ENCODE assay signal across 8 cellular contexts in the genomic region with DNA sequence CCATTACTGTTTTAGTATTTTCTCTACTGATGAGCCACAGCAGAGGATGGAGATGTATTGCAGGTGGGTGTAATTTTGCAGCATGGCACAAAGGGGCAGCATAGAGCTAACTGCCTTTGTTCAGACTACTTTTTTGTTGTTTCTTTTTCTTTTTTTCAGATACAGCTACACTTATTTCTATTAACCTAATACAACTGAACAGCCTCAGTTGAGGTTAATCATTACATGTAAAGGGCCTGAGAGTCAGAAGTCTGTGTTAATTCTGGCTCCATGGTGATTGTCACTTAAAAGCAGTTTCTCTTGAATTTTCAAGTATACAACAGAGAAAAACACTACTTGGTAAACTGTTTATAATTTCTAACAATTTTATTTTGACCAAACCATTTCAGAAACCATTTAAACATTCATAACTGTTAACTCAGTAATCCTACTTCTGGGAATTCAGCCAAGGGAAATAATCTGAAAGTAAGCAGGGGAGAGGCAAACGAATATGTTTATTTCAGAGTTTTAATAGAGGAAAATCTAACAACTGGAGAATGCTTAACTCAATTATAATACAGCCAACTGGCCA. TPM values are rescaled to one million over a fixed set of nuclear protein-coding genes. Genes with fewer than 3 reads are reported as not detected.
A peak's percentile ranks its signal among the peaks of the same experiment; 100 is the strongest.
DNase-seq lines count a peak whose midpoint lies in the region; ATAC-seq and TF ChIP-seq lines count a peak whose summit lies in the region.

No MANE protein-coding gene starts in this region.

- peak overlapping the region; percentile 70 for H3K27ac ChIP-seq in ACC112 (ENCODE audit: low read depth, low read length)
- no peak overlapping the region for H3K27ac ChIP-seq in right atrium auricular region

- ATAC-seq in HG02623 (IDR thresholded peaks at IDR 0.05; ENCODE audit: unreplicated experiment) = peak; percentile 75

- H3K4me2 ChIP-seq in skeletal muscle satellite cell (ENCODE audit: low read length) = peak overlapping the region; percentile 52

- H3K9ac ChIP-seq in skeletal muscle satellite cell (ENCODE audit: low read depth, low read length) = peak overlapping the region; percentile 35

- peak; percentile 54 to 77 for TF ChIP-seq CTCF in right atrium auricular region (IDR thresholded peaks at IDR 0.05)

- peak overlapping the region; percentile 47 for H2AFZ ChIP-seq in ACC112 (ENCODE audit: low read length, unreplicated experiment)

- peak; percentile 52 for DNase-seq in EL
- peak; percentile 42 for DNase-seq in NCI-H69 (lab: John Stamatoyannopoulos, UW)
- DNase-seq in amniotic epithelial cell (ENCODE audit: low read depth) = peak; percentile 59
- no peak for DNase-seq in right atrium auricular region (ENCODE audit: low spot score)
- no peak for DNase-seq in activated gamma-delta T cell (lab: John Stamatoyannopoulos, UW)

- H3K36me3 ChIP-seq in ACC112 (ENCODE audit: insufficient read depth, low read length) (0 out of 2 replicates have a peak, but pooled peaks cover 2% of the 10 kb centered on the region), right atrium auricular region (peaks cover 26% of the 10 kb centered on the region), skeletal muscle satellite cell (ENCODE audit: insufficient read depth, low read length) (peaks cover 12% of the 10 kb centered on the region)

- H3K4me1 ChIP-seq in ACC112 (ENCODE audit: control insufficient read depth, insufficient read depth, low read length, unreplicated experiment) (no peaks in the 10 kb centered on the region), right atrium auricular region (no peaks in the 10 kb centered on the region), skeletal muscle satellite cell (ENCODE audit: control insufficient read depth, insufficient read depth, low read length) (peaks cover 3% of the 10 kb centered on the region)

- H3K9me3 ChIP-seq in right atrium auricular region (no peaks in the 10 kb centered on the region), skeletal muscle satellite cell (replicated peaks; ENCODE audit: low read length) (no peaks in the 10 kb centered on the region)

- H3K4me3 ChIP-seq in ACC112 (ENCODE audit: low read depth, low read length) (0 out of 2 replicates have a peak overlapping the region, but pooled peaks have one; percentile 34), right atrium auricular region (no peak overlapping the region), skeletal muscle satellite cell (ENCODE audit: low read length) (no peak overlapping the region)

- no peaks in the 10 kb centered on the region for H3K27me3 ChIP-seq in ACC112 (ENCODE audit: insufficient read depth, low read length)
- no peaks in the 10 kb centered on the region for H3K27me3 ChIP-seq in right atrium auricular region
- H3K27me3 ChIP-seq in skeletal muscle satellite cell (ENCODE audit: control insufficient read depth, insufficient read depth, low read length) = no peaks in the 10 kb centered on the region

- H3K79me2 ChIP-seq in ACC112 (ENCODE audit: control insufficient read depth, insufficient read depth, low read length, unreplicated experiment) = no peaks in the 10 kb centered on the region

RNA-seq across cellular contexts. Expression of a gene that starts 13.9 kb away (rescaled TPM):
- not detected for total RNA-seq in right atrium auricular region
- total RNA-seq in skeletal muscle satellite cell (2012; rRNA removed) = not detected in 2 replicates

RNA-seq across cellular contexts. Expression of a gene that starts 24.6 kb away (rescaled TPM):
- 10 to 100 TPM; 39.5 to 54.6 TPM for total RNA-seq in right atrium auricular region
- 19.8 and 27.1 TPM in 2 replicates for total RNA-seq in skeletal muscle satellite cell (2012; rRNA removed)

Comparison
In these comparisons a context has a peak if more than half of its experiments do, and no peak if none do; other contexts are left out.
1. DNase-seq: peak in EL (single experiment), NCI-H69 (single experiment) and amniotic epithelial cell (single experiment); none in right atrium auricular region (single experiment) and activated gamma-delta T cell (single experiment).